ENCODE assay signal across 21 cellular contexts in genomic region chr5:60223342-60223741, GRCh38.
DNase-seq lines count a peak whose midpoint lies in the region; ATAC-seq, FAIRE-seq and TF ChIP-seq lines count a peak whose summit lies in the region.
"Had no signal": no experiment of that assay in that cellular context is flagged by ENCODE, and none has a peak within 500 bp of the region (broad histone marks: within the 10 kb centered on the region; RNA-seq: fewer than 3 reads in every experiment).

No MANE protein-coding gene starts in this region.

- H3K36me3 ChIP-seq in bronchial epithelial cell (ENCODE audit: control insufficient read depth, insufficient read depth, low read length) (no peaks in the 10 kb centered on the region), kidney epithelial cell (ENCODE audit: control insufficient read depth, insufficient read depth, low read length) (no peaks in the 10 kb centered on the region)
- H3K36me3 ChIP-seq: left ventricle myocardium inferior, thyroid gland had no signal

- peak; percentile 16 for DNase-seq in DMS53 treated with DMSO at 0.1 percent for 48 hours (lab: John Stamatoyannopoulos, UW; ENCODE audit: unreplicated experiment)
- DNase-seq in NCI-H82 (lab: John Stamatoyannopoulos, UW): peak; percentile 57
- DNase-seq in bronchial epithelial cell (ENCODE audit: low read depth): peak; percentile 85
- DNase-seq in kidney epithelial cell (ENCODE audit: low read depth): peak; percentile 34
- DNase-seq in RCC 7860 (ENCODE audit: low spot score): no peak
- no peak for DNase-seq in stimulated activated CD4-positive, alpha-beta T cell treated with anti-CD3 and anti-CD28 coated beads, Interleukin-12 subunit alpha, Interleukin-12 subunit beta, amount 100 ng/mL, for 4 hours
- DNase-seq: activated CD4-positive, alpha-beta T cell treated with anti-CD3 and anti-CD28 coated beads, Interleukin-2, amount 50 U/mL, for 1 hour; activated CD8-positive, alpha-beta memory T cell treated with anti-CD3 and anti-CD28 coated beads, Interleukin-2, amount 50 U/mL, for 4 hours; activated naive CD8-positive, alpha-beta T cell treated with anti-CD3 and anti-CD28 coated beads for 36 hours; cortex of kidney; HFFc6; IMR-90; left ventricle myocardium inferior; NCI-H226; stimulated activated CD4-positive, alpha-beta T cell treated with anti-CD3 and anti-CD28 coated beads, Interleukin-2, amount 100 ng/mL, for 48 hours; stimulated activated naive CD8-positive, alpha-beta T cell treated with anti-CD3 and anti-CD28 coated beads, Interleukin-15, Interleukin-2, amounts not matched to agents 100 U/mL and 50 U/mL, for 24 hours; thyroid gland had no signal

- H3K4me3 ChIP-seq in bronchial epithelial cell (ENCODE audit: low read depth, low read length) (no peak overlapping the region), kidney epithelial cell (ENCODE audit: low read depth, low read length) (no peak overlapping the region)
- H3K4me3 ChIP-seq: GM12878, left ventricle myocardium inferior, skin epidermis, thyroid gland had no signal

- FAIRE-seq in bronchial epithelial cell (lab: Jason Lieb, UNC) (no peak), RCC 7860 (lab: Jason Lieb, UNC) (no peak)
- FAIRE-seq: GM12878 had no signal

- H3K27me3 ChIP-seq in bronchial epithelial cell (ENCODE audit: control insufficient read depth, insufficient read depth, low read length) (no peaks in the 10 kb centered on the region), kidney epithelial cell (ENCODE audit: control insufficient read depth, insufficient read depth, low read length) (no peaks in the 10 kb centered on the region)
- H3K27me3 ChIP-seq: thyroid gland had no signal

- TF ChIP-seq CTCF in bronchial epithelial cell (IDR thresholded peaks at IDR 0.05; ENCODE audit: insufficient read depth, low read length, severe bottlenecking): no peak
- TF ChIP-seq CTCF in kidney epithelial cell (IDR thresholded peaks at IDR 0.05; ENCODE audit: insufficient read depth, low read length, poor library complexity, severe bottlenecking): no peak

- ATAC-seq in GM21423 (IDR thresholded peaks at IDR 0.05; ENCODE audit: unreplicated experiment) (no peak), GM21360 (IDR thresholded peaks at IDR 0.05; ENCODE audit: unreplicated experiment) (no peak)
- ATAC-seq: GM12878; stimulated activated naive CD8-positive, alpha-beta T cell treated with anti-CD3 and anti-CD28 coated beads, Interleukin-15, Interleukin-2, amounts not matched to agents 100 U/mL and 50 U/mL, for 24 hours had no signal

Comparison
In these comparisons a context has a peak if more than half of its experiments do, and no peak if none do; other contexts are left out.
1. DNase-seq: peak in DMS53 treated with DMSO at 0.1 percent for 48 hours (single experiment), NCI-H82 (single experiment), bronchial epithelial cell (single experiment) and kidney epithelial cell (single experiment); none in RCC 7860 (single experiment) and stimulated activated CD4-positive, alpha-beta T cell treated with anti-CD3 and anti-CD28 coated beads, Interleukin-12 subunit alpha, Interleukin-12 subunit beta, amount 100 ng/mL, for 4 hours (single experiment).